In genomic region chr5:174692982-174693422, GRCh38 we compare ENCODE assay signal across 16 cellular contexts. TPM values are rescaled to one million over a fixed set of nuclear protein-coding genes. Genes with fewer than 3 reads are reported as not detected.
DNase-seq lines count a peak whose midpoint lies in the region; ATAC-seq, FAIRE-seq and TF ChIP-seq lines count a peak whose summit lies in the region.
"Had no signal": no experiment of that assay in that cellular context is flagged by ENCODE, and none has a peak within 500 bp of the region (broad histone marks: within the 10 kb centered on the region; RNA-seq: fewer than 3 reads in every experiment).

No MANE protein-coding gene starts in this region.

- H3K27me3 Mint-ChIP-seq in glutamatergic neuron (ENCODE audit: unreplicated experiment) = peaks cover 10% of the 10 kb centered on the region

- peaks cover 0 to 47% (median 24%) of the 10 kb centered on the region in 3 experiments for H3K27me3 ChIP-seq in neuronal stem cell (ENCODE audit: control insufficient read depth in 3 of 3, insufficient read depth in 3 of 3, low read depth in 1 of 3, low read length in 3 of 3)
- H3K27me3 ChIP-seq: ascending aorta had no signal

- peak overlapping the region; percentile 33 for H3K18ac ChIP-seq in neuronal stem cell (ENCODE audit: low read length)

- H3K4me3 ChIP-seq in neuronal stem cell (ENCODE audit: low read length in 2 of 2) = no peak overlapping the region
- H3K4me3 ChIP-seq: BLaER1 had no signal

- H3K4me2 ChIP-seq in neuronal stem cell (ENCODE audit: insufficient read depth, low read length, poor library complexity, severe bottlenecking) = peak overlapping the region; percentile 66
- H3K4me2 ChIP-seq: BLaER1 had no signal

- H3K4me3 Mint-ChIP-seq in glutamatergic neuron (ENCODE audit: unreplicated experiment) = peak overlapping the region; percentile 48
- H3K4me3 Mint-ChIP-seq: activated CD4-positive, alpha-beta memory T cell treated with anti-CD3 and anti-CD28 coated beads for 36 hours; memory B cell had no signal

- FAIRE-seq in frontal cortex (lab: Jason Lieb, UNC) = no peak

- H3K14ac ChIP-seq in neuronal stem cell (ENCODE audit: low read length) = no peak overlapping the region

- H3K9me3 Mint-ChIP-seq in glutamatergic neuron (ENCODE audit: unreplicated experiment) = peaks cover 1% of the 10 kb centered on the region
- H3K9me3 Mint-ChIP-seq: activated CD4-positive, alpha-beta memory T cell treated with anti-CD3 and anti-CD28 coated beads for 36 hours; activated T-helper 2 cell treated with anti-CD3 and anti-CD28 coated beads, Interferon-gamma antibody, Interleukin-2, Interleukin-4, amounts not matched to agents 10 μg/mL and 5 μg/mL and 100 μg/mL, durations not matched to agents 14 hours and 24 hours and 36 hours; memory B cell had no signal

- H3K4me1 ChIP-seq in ES-I3 (ENCODE audit: insufficient read depth, low read length) (peaks cover 25% of the 10 kb centered on the region), neuronal stem cell (ENCODE audit: control insufficient read depth in 2 of 2, insufficient read depth in 1 of 2, low read depth in 1 of 2, low read length in 2 of 2) (peaks cover 8 to 15% of the 10 kb centered on the region in 2 donors)
- H3K4me1 ChIP-seq: BLaER1 had no signal

- H2BK12ac ChIP-seq in neuronal stem cell (ENCODE audit: low read length) = no peak overlapping the region

- H3K36me3 ChIP-seq in ES-I3 (ENCODE audit: insufficient read depth, low read length) (no peaks in the 10 kb centered on the region), neuronal stem cell (replicated peaks in 1 of 2; ENCODE audit: control insufficient read depth in 2 of 2, insufficient read depth in 2 of 2, low read length in 2 of 2) (no peaks in the 10 kb centered on the region)
- H3K36me3 ChIP-seq: ascending aorta, BLaER1 had no signal

- H3K4me1 Mint-ChIP-seq in glutamatergic neuron (ENCODE audit: low read depth, unreplicated experiment) = peaks cover 6% of the 10 kb centered on the region
- H3K4me1 Mint-ChIP-seq: memory B cell had no signal

- H3K9me3 ChIP-seq in ES-I3 (ENCODE audit: control insufficient read depth, insufficient read depth, low read length) (no peaks in the 10 kb centered on the region; the same call in 1 of the 2 replicates), neuronal stem cell (replicated peaks in 1 of 2; ENCODE audit: control insufficient read depth in 2 of 2, insufficient read depth in 1 of 2, low read depth in 1 of 2, low read length in 2 of 2) (no peaks in the 10 kb centered on the region)
- H3K9me3 ChIP-seq: ascending aorta, BLaER1 had no signal

- peak overlapping the region; percentile 65 for H2AFZ ChIP-seq in neuronal stem cell (ENCODE audit: low read length)

- TF ChIP-seq CTCF in glutamatergic neuron (IDR thresholded peaks at IDR 0.05; ENCODE audit: partially characterized antibody, unreplicated experiment) = no peak

- no peak overlapping the region for H3K4ac ChIP-seq in neuronal stem cell (ENCODE audit: low read length)

- no peak for ATAC-seq in GM19452 (IDR thresholded peaks at IDR 0.05; ENCODE audit: unreplicated experiment)

- H3K27ac Mint-ChIP-seq in glutamatergic neuron (ENCODE audit: unreplicated experiment) = no peak overlapping the region
- H3K27ac Mint-ChIP-seq: activated CD4-positive, alpha-beta memory T cell treated with anti-CD3 and anti-CD28 coated beads for 36 hours; activated T-helper 2 cell treated with anti-CD3 and anti-CD28 coated beads, Interferon-gamma antibody, Interleukin-2, Interleukin-4, amounts not matched to agents 10 μg/mL and 5 μg/mL and 100 μg/mL, durations not matched to agents 14 hours and 24 hours and 36 hours; memory B cell had no signal

- H3K27ac ChIP-seq in neuronal stem cell (replicated peaks; ENCODE audit: low read length) = peak overlapping the region; percentile 35
- H3K27ac ChIP-seq: ascending aorta, BLaER1 had no signal

- H2BK15ac ChIP-seq in neuronal stem cell (ENCODE audit: low read length) = no peak overlapping the region

- no peak overlapping the region for H2BK5ac ChIP-seq in neuronal stem cell (ENCODE audit: low read length)

- H3K36me3 Mint-ChIP-seq in glutamatergic neuron (ENCODE audit: unreplicated experiment) = no peaks in the 10 kb centered on the region
- H3K36me3 Mint-ChIP-seq: activated CD4-positive, alpha-beta memory T cell treated with anti-CD3 and anti-CD28 coated beads for 36 hours; memory B cell had no signal

- no peaks in the 10 kb centered on the region for H3K79me1 ChIP-seq in neuronal stem cell (ENCODE audit: low read depth, low read length)

- no peak overlapping the region for H4K8ac ChIP-seq in neuronal stem cell (ENCODE audit: low read depth, low read length)

- no peak overlapping the region for H3K23ac ChIP-seq in neuronal stem cell (ENCODE audit: low read depth, low read length, poor library complexity)

- WGBS in neuronal stem cell (ENCODE audit: extremely low coverage in 2 of 2, insufficient read length in 2 of 2, insufficient replicate concordance in 1 of 2), 2 donors = no CpG with 5 or more reads among the region's 16 CpGs

- peak overlapping the region; percentile 44; the same call in 1 of the 2 replicates for H3K9ac ChIP-seq in ES-I3 (ENCODE audit: low read depth, low read length)
- no peak overlapping the region for H3K9ac ChIP-seq in neuronal stem cell (ENCODE audit: low read depth, low read length, poor library complexity)
- H3K9ac ChIP-seq: BLaER1 had no signal

- DNase-seq in NCI-H69 (lab: John Stamatoyannopoulos, UW) (peak; percentile 89), glutamatergic neuron (peak; percentile 34), neuronal stem cell (ENCODE audit: low spot score) (peak; percentile 67), nucleus accumbens (lab: John Stamatoyannopoulos, UW) (no peak), frontal cortex (ENCODE audit: low spot score in 2 of 2) (no peak), KG1 (lab: John Stamatoyannopoulos, UW) (no peak)
- DNase-seq: activated CD4-positive, alpha-beta memory T cell treated with anti-CD3 and anti-CD28 coated beads for 36 hours; effector CD8-positive, alpha-beta T cell; NCI-H2029 treated with DMSO at 0.1 percent for 48 hours; posterior cingulate gyrus had no signal

- no peak overlapping the region for H2AK5ac ChIP-seq in neuronal stem cell (ENCODE audit: low read depth, low read length)

- no peak overlapping the region for H4K91ac ChIP-seq in neuronal stem cell (ENCODE audit: low read depth, low read length, poor library complexity)

- no peak overlapping the region for H2BK120ac ChIP-seq in neuronal stem cell (ENCODE audit: low read depth, low read length)

RNA-seq across cellular contexts. Expression of gene MSX2, which starts 31.4 kb away (rescaled TPM):
- total RNA-seq in glutamatergic neuron (ENCODE audit: unreplicated experiment) (not detected), frontal cortex (0.41 TPM)
- 0.46 TPM for polyA plus RNA-seq in neuronal stem cell (2013, experiment 1 of 2)
- 0.54 TPM for polyA plus RNA-seq in neuronal stem cell (2013, experiment 2 of 2)
- total RNA-seq: activated CD4-positive, alpha-beta memory T cell treated with anti-CD3 and anti-CD28 coated beads for 36 hours; activated T-helper 2 cell treated with anti-CD3 and anti-CD28 coated beads, Interferon-gamma antibody, Interleukin-2, Interleukin-4, amounts not matched to agents 10 μg/mL and 5 μg/mL and 100 μg/mL, durations not matched to agents 14 hours and 24 hours and 36 hours; ascending aorta had no signal

Comparison
In these comparisons a context has a peak if more than half of its experiments do, and no peak if none do; other contexts are left out.
1. DNase-seq: peak in NCI-H69 (single experiment), glutamatergic neuron (single experiment) and neuronal stem cell (single experiment); none in nucleus accumbens (0 of 56), frontal cortex (0 of 2) and KG1 (single experiment).